8 cellular contexts compared by ENCODE assay signal in genomic region chr5:95554647-95555548, GRCh38. TPM values are rescaled to one million over a fixed set of nuclear protein-coding genes. Genes with fewer than 3 reads are reported as not detected.
A peak's percentile ranks its signal among the peaks of the same experiment; 100 is the strongest.
DNase-seq lines count a peak whose midpoint lies in the region; ATAC-seq and TF ChIP-seq lines count a peak whose summit lies in the region.

Gene ARSK (plus strand): TSS chr5:95555101. CDS start chr5:95555279, 178 bp downstream.
Gene SKIC3 (minus strand): TSS chr5:95554977. CDS start chr5:95547150, 7,827 bp downstream.

- CTCF ChIA-PET in activated CD4-positive, alpha-beta memory T cell treated with anti-CD3 and anti-CD28 coated beads for 36 hours (lab: Charles Lee) = interaction anchor here (0.5 to 1.0 kb wide), 4 partner anchors 13 to 258 kb away, joined by 3 to 5 read pairs (median 5); partner anchors contain the start of gene RFESD

- WGBS in lower leg skin, 2 donors = 0 to 1% methylated on average over 36 to 44 of the region's 63 CpGs

- H3K9me3 ChIP-seq in CD4-positive, CD25-positive, alpha-beta regulatory T cell (ENCODE audit: control insufficient read depth in 2 of 2, low read length in 2 of 2) = no peaks in the 10 kb centered on the region
- no peaks in the 10 kb centered on the region for H3K9me3 ChIP-seq in duodenal mucosa (ENCODE audit: control insufficient read depth in 1 of 2, low read length in 2 of 2)

- H3K36me3 Mint-ChIP-seq in CD4-positive, CD25-positive, alpha-beta regulatory T cell = peaks cover 10% of the 10 kb centered on the region
- peaks cover 14% of the 10 kb centered on the region for H3K36me3 Mint-ChIP-seq in activated CD4-positive, alpha-beta memory T cell treated with anti-CD3 and anti-CD28 coated beads for 36 hours

- intact Hi-C loops in activated CD4-positive, alpha-beta memory T cell treated with anti-CD3 and anti-CD28 coated beads for 36 hours (cut with micrococcal nuclease) = loop anchor here (1.0 to 10.0 kb wide), 9 partner anchors 36 to 1628 kb away; partner anchors contain the start of genes CAST, GLRX, GPR150 and RFESD
- intact Hi-C loops in lower leg skin (cut with DNase I; ENCODE audit: low total_unique reads) = no loop called here

- POLR2A ChIA-PET in activated CD4-positive, alpha-beta memory T cell treated with anti-CD3 and anti-CD28 coated beads for 36 hours (lab: Charles Lee) = interaction anchor here (0.6 to 1.6 kb wide), 4 partner anchors 9 to 92 kb away, joined by 3 to 5 read pairs (median 4); partner anchors contain the start of gene RFESD

- H3K4me3 Mint-ChIP-seq in CD4-positive, CD25-positive, alpha-beta regulatory T cell = peak within 1 kb of the TSS; percentile 90 to 100 (median 98)
- peak within 1 kb of the TSS; percentile 89 for H3K4me3 Mint-ChIP-seq in activated CD4-positive, alpha-beta memory T cell treated with anti-CD3 and anti-CD28 coated beads for 36 hours

- peak within 1 kb of the TSS; percentile 84 for H3K27ac ChIP-seq in CD4-positive, CD25-positive, alpha-beta regulatory T cell (ENCODE audit: insufficient read depth, low read length, poor library complexity, severe bottlenecking)
- H3K27ac ChIP-seq in duodenal mucosa (ENCODE audit: low read depth, low read length) = peak within 1 kb of the TSS; percentile 63

- no peak for TF ChIP-seq CTCF in lower leg skin (IDR thresholded peaks at IDR 0.05)

- H3K27ac Mint-ChIP-seq in CD4-positive, CD25-positive, alpha-beta regulatory T cell = peak within 1 kb of the TSS; percentile 95 to 99 (median 96)
- peak within 1 kb of the TSS; percentile 92 for H3K27ac Mint-ChIP-seq in activated CD4-positive, alpha-beta memory T cell treated with anti-CD3 and anti-CD28 coated beads for 36 hours

- peak within 1 kb of the TSS; percentile 87 for H3K4me3 ChIP-seq in CD4-positive, CD25-positive, alpha-beta regulatory T cell (ENCODE audit: low read depth, low read length)
- H3K4me3 ChIP-seq in duodenal mucosa (ENCODE audit: low read depth in 1 of 2, low read length in 2 of 2) (peak within 1 kb of the TSS; percentile 96 to 97), lower leg skin (ENCODE audit: low read depth, poor library complexity, severe bottlenecking) (peak within 1 kb of the TSS; percentile 60)

- H3K27me3 Mint-ChIP-seq in CD4-positive, CD25-positive, alpha-beta regulatory T cell = peaks cover 4% of the 10 kb centered on the region
- no peaks in the 10 kb centered on the region for H3K27me3 Mint-ChIP-seq in activated CD4-positive, alpha-beta memory T cell treated with anti-CD3 and anti-CD28 coated beads for 36 hours

- peak; percentile 83 to 86 for ATAC-seq in CD4-positive, CD25-positive, alpha-beta regulatory T cell (ENCODE audit: low read depth in 2 of 2)
- ATAC-seq in GM19397 (IDR thresholded peaks at IDR 0.05; ENCODE audit: unreplicated experiment) = peak; percentile 87
- ATAC-seq in HG03571 (IDR thresholded peaks at IDR 0.05; ENCODE audit: unreplicated experiment) = peak; percentile 87

- TF ChIP-seq POLR2A in lower leg skin (IDR thresholded peaks at IDR 0.05) = no peak

- no peaks in the 10 kb centered on the region for H3K27me3 ChIP-seq in CD4-positive, CD25-positive, alpha-beta regulatory T cell (ENCODE audit: control insufficient read depth, insufficient read depth, low read length)
- no peaks in the 10 kb centered on the region for H3K27me3 ChIP-seq in duodenal mucosa (ENCODE audit: control insufficient read depth in 1 of 2, insufficient read depth in 2 of 2, low read length in 2 of 2)

- peak; percentile 87 to 99 (median 98) for DNase-seq in CD4-positive, CD25-positive, alpha-beta regulatory T cell
- DNase-seq in NCI-H774 (lab: John Stamatoyannopoulos, UW) (peak; percentile 95), lower leg skin (ENCODE audit: low spot score in 2 of 2) (peak; percentile 97 to 99)
- DNase-seq in activated CD4-positive, alpha-beta memory T cell treated with anti-CD3 and anti-CD28 coated beads for 36 hours = peak; percentile 95
- peak; percentile 73 to 82 for DNase-seq in stimulated activated CD4-positive, alpha-beta T cell treated with anti-CD3 and anti-CD28 coated beads, Interleukin-4, amount 100 ng/mL, for 48 hours (ENCODE audit: low read depth in 2 of 2)

- H3K9me3 Mint-ChIP-seq in CD4-positive, CD25-positive, alpha-beta regulatory T cell = no peaks in the 10 kb centered on the region
- H3K9me3 Mint-ChIP-seq in activated CD4-positive, alpha-beta memory T cell treated with anti-CD3 and anti-CD28 coated beads for 36 hours = no peaks in the 10 kb centered on the region

- peak within 1 kb of the TSS; percentile 76 to 80 for H3K9ac ChIP-seq in duodenal mucosa (ENCODE audit: low read depth in 1 of 2, low read length in 2 of 2)

- H3K36me3 ChIP-seq in CD4-positive, CD25-positive, alpha-beta regulatory T cell (ENCODE audit: control insufficient read depth, insufficient read depth, low read length) = peaks cover 6% of the 10 kb centered on the region
- H3K36me3 ChIP-seq in duodenal mucosa (ENCODE audit: control insufficient read depth in 1 of 2, insufficient read depth in 2 of 2, low read length in 2 of 2) = peaks cover 0 to 5% of the 10 kb centered on the region in 2 donors

- H3K4me1 ChIP-seq in CD4-positive, CD25-positive, alpha-beta regulatory T cell (ENCODE audit: control insufficient read depth, insufficient read depth, low read length, poor library complexity, severe bottlenecking) = peaks cover 22% of the 10 kb centered on the region
- peaks cover 14 to 18% of the 10 kb centered on the region in 2 donors for H3K4me1 ChIP-seq in duodenal mucosa (ENCODE audit: control insufficient read depth in 1 of 2, insufficient read depth in 2 of 2, low read length in 2 of 2)

- peaks cover 22 to 59% (median 37%) of the 10 kb centered on the region in 4 donors for H3K4me1 Mint-ChIP-seq in CD4-positive, CD25-positive, alpha-beta regulatory T cell
- H3K4me1 Mint-ChIP-seq in activated CD4-positive, alpha-beta memory T cell treated with anti-CD3 and anti-CD28 coated beads for 36 hours (ENCODE audit: low read depth) = peaks cover 42% of the 10 kb centered on the region

RNA-seq across cellular contexts. Expression of gene ARSK, which starts in this region (rescaled TPM):
- 3.8 TPM for total RNA-seq in CD4-positive, CD25-positive, alpha-beta regulatory T cell
- polyA plus RNA-seq in CD4-positive, CD25-positive, alpha-beta regulatory T cell = 10 to 100 TPM in 1 of 4 donors, 1 to 10 TPM in 3; 9.4 to 10.8 (median 9.6) TPM
- 1 to 10 TPM; 4.5 to 4.6 TPM for total RNA-seq in activated CD4-positive, alpha-beta memory T cell treated with anti-CD3 and anti-CD28 coated beads for 36 hours
- total RNA-seq in lower leg skin = 10 to 100 TPM in 1 of 4 donors, 1 to 10 TPM in 3; 5.9 to 12.2 (median 7.7) TPM

RNA-seq across cellular contexts. Expression of gene SKIC3, which starts in this region (rescaled TPM):
- 67.1 TPM for total RNA-seq in CD4-positive, CD25-positive, alpha-beta regulatory T cell
- polyA plus RNA-seq in CD4-positive, CD25-positive, alpha-beta regulatory T cell = 10 to 100 TPM; 30.0 to 39.9 (median 32.7) TPM
- 10 to 100 TPM; 74.7 to 78.1 TPM for total RNA-seq in activated CD4-positive, alpha-beta memory T cell treated with anti-CD3 and anti-CD28 coated beads for 36 hours
- 100 to 1,000 TPM in 1 of 4 donors, 10 to 100 TPM in 3; 73.0 to 142 (median 84.2) TPM for total RNA-seq in lower leg skin

Comparison
In these comparisons a context has a peak if more than half of its experiments do, and no peak if none do; other contexts are left out.
1. Peak in every context shown above with its lines: DNase-seq, ATAC-seq, H3K4me3 ChIP-seq and H3K27ac ChIP-seq.